Comparison of ENCODE assay signal across 8 cellular contexts in genomic region chr15:40593588-40594428, GRCh38. TPM values are rescaled to one million over a fixed set of nuclear protein-coding genes. Genes with fewer than 3 reads are reported as not detected.
A peak's percentile ranks its signal among the peaks of the same experiment; 100 is the strongest.
DNase-seq lines count a peak whose midpoint lies in the region; FAIRE-seq and TF ChIP-seq lines count a peak whose summit lies in the region.

Gene KNL1, plus strand, starts transcription at chr15:40594249. Its CDS starts 8,683 bp downstream, at chr15:40602932.

- H3K9me3 ChIP-seq in neuron (ENCODE audit: low read length) = no peaks in the 10 kb centered on the region

- H3K36me3 Mint-ChIP-seq in HFFc6 (ENCODE audit: low read depth) = no peaks in the 10 kb centered on the region

- TF ChIP-seq CTCF in HFFc6 (IDR thresholded peaks at IDR 0.05) (no peak), NB4 (IDR thresholded peaks at IDR 0.05; ENCODE audit: low read depth, low read length) (no peak)

- peak within 1 kb of the TSS; percentile 82 for H2AFZ ChIP-seq in neuron (ENCODE audit: low read depth, low read length)

- no peaks in the 10 kb centered on the region for H3K9me3 Mint-ChIP-seq in HFFc6

- H3K27me3 ChIP-seq in neuron (ENCODE audit: insufficient read depth, low read length) = no peaks in the 10 kb centered on the region

- peak within 1 kb of the TSS; percentile 100 for H3K27ac Mint-ChIP-seq in HFFc6

- DNase-seq in GM03348 (ENCODE audit: low spot score) (peak; percentile 91), HFFc6 (peak; percentile 89), NB4 (ENCODE audit: low read depth) (peak; percentile 90), SK-N-DZ (ENCODE audit: low spot score) (peak; percentile 97), frontal cortex (ENCODE audit: low spot score in 2 of 2) (peak; percentile 79 to 87), stromal cell of bone marrow (ENCODE audit: low read depth) (peak; percentile 87)
- DNase-seq in activated naive CD4-positive, alpha-beta T cell treated with Interleukin-2 at 50 U/mL for 16 hours = peak; percentile 88

- TF ChIP-seq POLR2A in NB4 (IDR thresholded peaks at IDR 0.05; ENCODE audit: extremely low read depth, insufficient read length) = peak; percentile 63

- H3K4me3 ChIP-seq in NB4 (ENCODE audit: low read depth, low read length) (peak within 1 kb of the TSS; percentile 94), neuron (ENCODE audit: low read length) (peak within 1 kb of the TSS; percentile 80)

- H3K4me1 Mint-ChIP-seq in HFFc6 (ENCODE audit: low read depth) = peaks cover 42% of the 10 kb centered on the region

- H3K4me3 Mint-ChIP-seq in HFFc6 = peak within 1 kb of the TSS; percentile 91

- no peaks in the 10 kb centered on the region for H3K36me3 ChIP-seq in neuron (ENCODE audit: insufficient read depth, low read length)

- H3K27me3 Mint-ChIP-seq in HFFc6 (ENCODE audit: insufficient read depth) = peaks cover 4% of the 10 kb centered on the region; the same call in 1 of the 2 replicates

- no peaks in the 10 kb centered on the region for H3K4me1 ChIP-seq in neuron (ENCODE audit: insufficient read depth, low read length)

- FAIRE-seq in frontal cortex (lab: Jason Lieb, UNC) = no peak

RNA-seq across cellular contexts. Expression of gene KNL1, which starts in this region (rescaled TPM):
- total RNA-seq in HFFc6 (2021; fragmentation: NEBNext Ultra II Directional; extraction: Animal tissue kit (Norgen Biotek cat#: 25700)) = 10 to 100 TPM in 5 of 6 experiments, 1 to 10 TPM in 1; 8.9 to 26.8 (median 20.0) TPM
- polyA plus RNA-seq in SK-N-DZ (2014; cell fraction: cytosol; rRNA removed) = 28.3 and 35.1 TPM in 2 replicates
- 23.3 and 24.3 TPM in 2 replicates for polyA plus RNA-seq in SK-N-DZ (2014; cell fraction: nucleus; rRNA removed)
- total RNA-seq in frontal cortex = 6.5 TPM

Comparison
In these comparisons a context has a peak if more than half of its experiments do, and no peak if none do; other contexts are left out.
1. Peak in every context shown above with its lines: DNase-seq and H3K4me3 ChIP-seq.